ENCODE assay signal across 38 cellular contexts in genomic region chr12:30098677-30099076, GRCh38.
"Had no signal": no experiment of that assay in that cellular context is flagged by ENCODE, and none has a peak within 500 bp of the region (broad histone marks: within the 10 kb centered on the region; RNA-seq: fewer than 3 reads in every experiment).

No MANE protein-coding gene starts in this region.

- H3K27ac ChIP-seq: ascending aorta, cardiac muscle cell, gastroesophageal sphincter, left ventricle myocardium inferior, pancreas, prostate gland, skin epidermis, uterus, VCaP had no signal

- H3K4me3 Mint-ChIP-seq: activated CD4-positive, alpha-beta memory T cell treated with anti-CD3 and anti-CD28 coated beads for 36 hours; activated CD4-positive, alpha-beta T cell treated with anti-CD3 and anti-CD28 coated beads, Interleukin-2, amount 10 ng/mL, durations not matched to agents 24 days and 14 days; activated naive CD4-positive, alpha-beta T cell treated with anti-CD3 and anti-CD28 coated beads for 36 hours; activated naive CD8-positive, alpha-beta T cell treated with anti-CD3 and anti-CD28 coated beads, Interleukin-2, amount 10 ng/mL, durations not matched to agents 7 days and 5 days; activated T-helper 1 cell treated with anti-CD3 and anti-CD28 coated beads, Interleukin-12 subunit alpha, Interleukin-12 subunit beta, Interleukin-2, Interleukin-4 antibody, amounts not matched to agents 30 ng/mL and 10 ng/mL and 1 ng/mL, durations not matched to agents 14 hours and 24 hours and 36 hours; brain; effector memory CD8-positive, alpha-beta T cell; mesothelial cell of epicardium; naive B cell; nephron progenitor cell; stimulated activated naive CD8-positive, alpha-beta T cell treated with anti-CD3 and anti-CD28 coated beads, Interleukin-15, amount 100 ng/mL, for 72 hours; T-helper 2 cell treated with Interferon-gamma antibody and Interleukin-4, amounts not matched to agents 5 μg/mL and 100 μg/mL, for 36 hours; type B pancreatic cell had no signal

- H3K4me3 ChIP-seq: ascending aorta, cardiac muscle cell, gastroesophageal sphincter, left ventricle myocardium inferior, pancreas, prostate gland, skin epidermis, uterus had no signal

- H3K9me3 Mint-ChIP-seq: activated CD4-positive, alpha-beta T cell treated with anti-CD3 and anti-CD28 coated beads, Interleukin-2, amount 10 ng/mL, durations not matched to agents 24 days and 14 days; activated naive CD8-positive, alpha-beta T cell treated with anti-CD3 and anti-CD28 coated beads, Interleukin-2, amount 10 ng/mL, durations not matched to agents 7 days and 5 days; activated T-helper 1 cell treated with anti-CD3 and anti-CD28 coated beads, Interleukin-12 subunit alpha, Interleukin-12 subunit beta, Interleukin-2, Interleukin-4 antibody, amounts not matched to agents 30 ng/mL and 10 ng/mL and 1 ng/mL, durations not matched to agents 14 hours and 24 hours and 36 hours; effector memory CD8-positive, alpha-beta T cell; nephron progenitor cell; T-helper 2 cell treated with Interferon-gamma antibody and Interleukin-4, amounts not matched to agents 5 μg/mL and 100 μg/mL, for 36 hours; type B pancreatic cell had no signal

- ATAC-seq: activated CD4-positive, CD25-positive, alpha-beta regulatory T cell treated with anti-CD3 and anti-CD28 coated beads, Interleukin-2, amount 50 U/mL, for 24 hours; effector memory CD8-positive, alpha-beta T cell; gastroesophageal sphincter; pancreas; sciatic nerve; stimulated activated naive CD8-positive, alpha-beta T cell treated with anti-CD3 and anti-CD28 coated beads, Interleukin-15, amount 100 ng/mL, for 72 hours had no signal

- H3K36me3 Mint-ChIP-seq: activated CD4-positive, alpha-beta memory T cell treated with anti-CD3 and anti-CD28 coated beads for 36 hours; activated naive CD8-positive, alpha-beta T cell treated with anti-CD3 and anti-CD28 coated beads, Interleukin-2, amount 10 ng/mL, durations not matched to agents 7 days and 5 days; brain; mesothelial cell of epicardium; naive B cell; type B pancreatic cell had no signal

- H3K27me3 Mint-ChIP-seq: activated CD4-positive, alpha-beta memory T cell treated with anti-CD3 and anti-CD28 coated beads for 36 hours; activated CD4-positive, alpha-beta T cell treated with anti-CD3 and anti-CD28 coated beads, Interleukin-2, amount 10 ng/mL, durations not matched to agents 24 days and 14 days; activated naive CD8-positive, alpha-beta T cell treated with anti-CD3 and anti-CD28 coated beads, Interleukin-2, amount 10 ng/mL, durations not matched to agents 7 days and 5 days; effector memory CD8-positive, alpha-beta T cell; naive B cell; type B pancreatic cell had no signal

- H3K4me1 Mint-ChIP-seq: activated CD4-positive, alpha-beta T cell treated with anti-CD3 and anti-CD28 coated beads, Interleukin-2, amount 10 ng/mL, durations not matched to agents 24 days and 14 days; activated naive CD8-positive, alpha-beta T cell treated with anti-CD3 and anti-CD28 coated beads, Interleukin-2, amount 10 ng/mL, durations not matched to agents 7 days and 5 days; mesothelial cell of epicardium; naive B cell; nephron progenitor cell; stimulated activated naive CD8-positive, alpha-beta T cell treated with anti-CD3 and anti-CD28 coated beads, Interleukin-15, amount 100 ng/mL, for 72 hours had no signal

- H3K36me3 ChIP-seq: ascending aorta, cardiac muscle cell, gastroesophageal sphincter, left ventricle myocardium inferior, pancreas, prostate gland had no signal

- H3K27me3 ChIP-seq: ascending aorta, cardiac muscle cell, gastroesophageal sphincter, pancreas, uterus had no signal

- DNase-seq: activated CD4-positive, alpha-beta memory T cell treated with anti-CD3 and anti-CD28 coated beads for 36 hours; activated CD4-positive, alpha-beta T cell treated with anti-CD3 and anti-CD28 coated beads, Interleukin-2, amount 10 ng/mL, durations not matched to agents 24 days and 14 days; activated CD8-positive, alpha-beta memory T cell treated with anti-CD3 and anti-CD28 coated beads, Interleukin-2, amount 50 U/mL, for 4 hours; activated effector memory CD4-positive, alpha-beta T cell treated with anti-CD3 and anti-CD28 coated beads, Interleukin-2, amount 50 U/mL, for 16 hours; activated naive CD4-positive, alpha-beta T cell treated with anti-CD3 and anti-CD28 coated beads for 36 hours; activated naive CD8-positive, alpha-beta T cell treated with anti-CD3 and anti-CD28 coated beads, Interleukin-2, amount 10 ng/mL, durations not matched to agents 7 days and 5 days; activated T-cell treated with anti-CD3 and anti-CD28 coated beads, Interleukin-2, amount 50 U/mL, for 1 hour; cortex of kidney; effector memory CD8-positive, alpha-beta T cell; hippocampal formation; islet precursor cell; left ventricle myocardium inferior; mammary epithelial cell; naive B cell; nephron progenitor cell; nucleus accumbens; pancreas; retina; stimulated activated CD4-positive, alpha-beta T cell treated with anti-CD3 and anti-CD28 coated beads, Interleukin-12 subunit alpha, Interleukin-12 subunit beta, amount 100 ng/mL, for 4 hours; stimulated activated CD4-positive, alpha-beta T cell treated with anti-CD3 and anti-CD28 coated beads, Interleukin-4, amount 100 ng/mL, for 1 hour; stimulated activated naive CD8-positive, alpha-beta T cell treated with anti-CD3 and anti-CD28 coated beads, Interleukin-15, amount 100 ng/mL, for 72 hours; substantia nigra; T-helper 1 cell; uterus had no signal

- H3K9me3 ChIP-seq: ascending aorta, gastroesophageal sphincter, left ventricle myocardium inferior, pancreas, prostate gland, uterus had no signal

- H3K27ac Mint-ChIP-seq: activated CD4-positive, alpha-beta memory T cell treated with anti-CD3 and anti-CD28 coated beads for 36 hours; activated CD4-positive, alpha-beta T cell treated with anti-CD3 and anti-CD28 coated beads, Interleukin-2, amount 10 ng/mL, durations not matched to agents 24 days and 14 days; activated naive CD4-positive, alpha-beta T cell treated with anti-CD3 and anti-CD28 coated beads for 36 hours; activated naive CD8-positive, alpha-beta T cell treated with anti-CD3 and anti-CD28 coated beads, Interleukin-2, amount 10 ng/mL, durations not matched to agents 7 days and 5 days; activated T-helper 1 cell treated with anti-CD3 and anti-CD28 coated beads, Interleukin-12 subunit alpha, Interleukin-12 subunit beta, Interleukin-2, Interleukin-4 antibody, amounts not matched to agents 30 ng/mL and 10 ng/mL and 1 ng/mL, durations not matched to agents 14 hours and 24 hours and 36 hours; effector memory CD8-positive, alpha-beta T cell; mesothelial cell of epicardium; naive B cell; nephron progenitor cell; stimulated activated naive CD8-positive, alpha-beta T cell treated with anti-CD3 and anti-CD28 coated beads, Interleukin-15, amount 100 ng/mL, for 72 hours; T-helper 2 cell treated with Interferon-gamma antibody and Interleukin-4, amounts not matched to agents 5 μg/mL and 100 μg/mL, for 36 hours; type B pancreatic cell had no signal

- H3K4me1 ChIP-seq: ascending aorta, gastroesophageal sphincter, left ventricle myocardium inferior, pancreas, prostate gland, uterus had no signal

- FAIRE-seq: endothelial cell of umbilical vein, pancreas had no signal
